13 cellular contexts compared by ENCODE assay signal in genomic region chr13:77239312-77239711, GRCh38.
"Had no signal": no experiment of that assay in that cellular context is flagged by ENCODE, and none has a peak within 500 bp of the region (broad histone marks: within the 10 kb centered on the region; RNA-seq: fewer than 3 reads in every experiment).

No MANE protein-coding gene starts in this region.

- H3K9me3 ChIP-seq: lower lobe of right lung, pancreas, sigmoid colon, spleen, thoracic aorta, upper lobe of right lung had no signal

- H3K4me1 ChIP-seq: lower lobe of right lung, pancreas, sigmoid colon, spleen, upper lobe of right lung had no signal

- H3K4me3 ChIP-seq: lower lobe of right lung, pancreas, sigmoid colon, spleen, thoracic aorta, upper lobe of right lung had no signal

- ATAC-seq: esophagus mucosa; left colon; lower lobe of right lung; naive thymus-derived CD8-positive, alpha-beta T cell; pancreas; stimulated activated naive B cell treated with anti-CD40 and anti-IgM and Interleukin-4, amounts not matched to agents 10 μg/mL and 1 μg/mL and 100 μg/mL, for 72 hours; upper lobe of right lung had no signal

- H3K27ac ChIP-seq: lower lobe of right lung, pancreas, sigmoid colon, spleen, thoracic aorta, upper lobe of right lung had no signal

- DNase-seq: activated CD4-positive, alpha-beta T cell treated with anti-CD3 and anti-CD28 coated beads, Interleukin-2, amount 50 U/mL, for 4 hours; caudate nucleus; left colon; lower lobe of right lung; naive thymus-derived CD8-positive, alpha-beta T cell; pancreas; sigmoid colon; spleen; stimulated activated CD4-positive, alpha-beta T cell treated with anti-CD3 and anti-CD28 coated beads, Interleukin-4, amount 100 ng/mL, for 4 hours; stimulated activated naive B cell treated with anti-CD40 and anti-IgM and Interleukin-4, amounts not matched to agents 10 μg/mL and 1 μg/mL and 100 μg/mL, for 72 hours; upper lobe of right lung had no signal

- H3K27me3 ChIP-seq: pancreas, sigmoid colon, spleen, upper lobe of right lung had no signal
